ENCODE assay signal across 25 cellular contexts in the genomic region with DNA sequence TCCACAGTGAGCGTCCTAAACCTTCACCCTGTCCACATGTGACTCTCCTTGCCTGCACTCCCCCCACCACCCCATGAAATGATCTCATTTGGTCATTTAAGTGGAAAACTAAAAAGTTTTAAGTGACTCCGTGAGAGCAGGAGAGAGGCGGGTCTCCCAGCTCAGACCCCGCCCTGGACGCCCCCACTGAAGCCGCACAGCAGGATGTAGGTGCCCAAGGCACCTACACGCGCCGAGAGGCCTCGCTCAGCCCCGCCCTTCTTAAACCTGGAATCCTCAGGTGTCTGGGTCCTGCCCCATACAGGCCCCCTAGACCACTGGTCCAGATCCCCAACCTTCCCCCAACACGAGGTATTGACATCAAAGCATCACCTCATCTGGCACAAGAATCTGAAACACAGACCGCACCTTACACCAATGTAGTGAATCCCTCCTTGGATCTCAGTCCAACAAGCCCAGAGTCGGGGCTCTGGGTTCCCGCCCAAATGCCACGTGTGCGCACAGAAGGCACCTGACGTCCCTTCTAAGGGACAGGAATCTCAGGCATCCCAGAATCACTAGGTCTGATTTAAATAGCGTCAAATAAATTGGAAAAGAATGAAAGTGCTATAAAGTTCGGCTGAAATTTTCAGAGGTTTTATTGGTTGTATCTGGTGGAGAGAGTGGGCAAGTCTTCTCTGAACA. TPM values are rescaled to one million over a fixed set of nuclear protein-coding genes. Genes with fewer than 3 reads are reported as not detected.
DNase-seq lines count a peak whose midpoint lies in the region; ATAC-seq, FAIRE-seq and TF ChIP-seq lines count a peak whose summit lies in the region.
"Had no signal": no experiment of that assay in that cellular context is flagged by ENCODE, and none has a peak within 500 bp of the region (broad histone marks: within the 10 kb centered on the region; RNA-seq: fewer than 3 reads in every experiment).

No MANE protein-coding gene starts in this region.

- no peaks in the 10 kb centered on the region for H3K9me1 ChIP-seq in K562 (ENCODE audit: control insufficient read depth, insufficient read depth, low read length)

- H3K4me3 ChIP-seq in K562 = no peak overlapping the region
- no peak overlapping the region for H3K4me3 ChIP-seq in neuronal stem cell (ENCODE audit: low read length in 2 of 2)
- H3K4me3 ChIP-seq in BE2C (ENCODE audit: low read depth, low read length) = no peak overlapping the region
- H3K4me3 ChIP-seq: A549, BLaER1, GM12878, GM23248 had no signal

- TF ChIP-seq CTCF in RWPE1 (conservative IDR thresholded peaks at IDR 0.05; ENCODE audit: low read depth) = no peak
- TF ChIP-seq CTCF in K562 (IDR thresholded peaks at IDR 0.05 in 2 of 3, conservative IDR thresholded peaks at IDR 0.05 in 1 of 3; ENCODE audit: insufficient read depth in 2 of 3, low read depth in 1 of 3, low read length in 3 of 3) = no peak
- no peak for TF ChIP-seq CTCF in BE2C (IDR thresholded peaks at IDR 0.05; ENCODE audit: low read depth, low read length)

- no peak for TF ChIP-seq POLR2A in K562 (conservative IDR thresholded peaks at IDR 0.05)

- no peak overlapping the region for H3K14ac ChIP-seq in neuronal stem cell (ENCODE audit: low read length)

- peaks cover 4% of the 10 kb centered on the region; the same call in 1 of the 2 replicates for H4K20me1 ChIP-seq in K562 (replicated peaks; ENCODE audit: control insufficient read depth, insufficient read depth, low read length)

- H2AFZ ChIP-seq in K562 (ENCODE audit: low read depth, low read length) (no peak overlapping the region), neuronal stem cell (ENCODE audit: low read length) (no peak overlapping the region)
- H2AFZ ChIP-seq: GM23248 had no signal

- H3K79me1 ChIP-seq in neuronal stem cell (ENCODE audit: low read depth, low read length) = no peaks in the 10 kb centered on the region

- no peaks in the 10 kb centered on the region for H3K36me3 ChIP-seq in K562 (ENCODE audit: control insufficient read depth, insufficient read depth, low read length)
- H3K36me3 ChIP-seq in neuronal stem cell (replicated peaks in 1 of 2; ENCODE audit: control insufficient read depth in 2 of 2, insufficient read depth in 2 of 2, low read length in 2 of 2) = no peaks in the 10 kb centered on the region
- H3K36me3 ChIP-seq in BE2C = no peaks in the 10 kb centered on the region
- H3K36me3 ChIP-seq: BLaER1 had no signal

- H3K4ac ChIP-seq in neuronal stem cell (ENCODE audit: low read length) = no peak overlapping the region

- H3K27me3 ChIP-seq in K562 (ENCODE audit: control insufficient read depth in 2 of 2, insufficient read depth in 2 of 2, low read length in 2 of 2) (peaks cover 0 to 44% of the 10 kb centered on the region in 2 experiments; a peak in 2 of 5 replicates), neuronal stem cell (ENCODE audit: control insufficient read depth in 3 of 3, insufficient read depth in 3 of 3, low read depth in 1 of 3, low read length in 3 of 3) (peaks cover 0 to 46% (median 2%) of the 10 kb centered on the region in 3 experiments), BE2C (peaks cover 29% of the 10 kb centered on the region)

- H4K8ac ChIP-seq in neuronal stem cell (ENCODE audit: low read depth, low read length) = no peak overlapping the region

- no peak overlapping the region for H2BK12ac ChIP-seq in neuronal stem cell (ENCODE audit: low read length)

- peak overlapping the region; percentile 56 for H2BK120ac ChIP-seq in neuronal stem cell (ENCODE audit: low read depth, low read length)

- H2BK15ac ChIP-seq in neuronal stem cell (ENCODE audit: low read length) = peak overlapping the region; percentile 69

- H3K79me2 ChIP-seq in K562 (ENCODE audit: control insufficient read depth, insufficient read depth, low read length) = no peaks in the 10 kb centered on the region

- intact Hi-C loops in K562 (cut with micrococcal nuclease) = no loop called here

- no TSS peak for BruUV-seq in K562 (replicated peaks; lab: Mats Ljungman, UMichigan)

- POLR2A ChIA-PET in RWPE1 (lab: Yijun Ruan, JAX; ENCODE audit: low non-redundant PET) (no interaction called here), K562 (lab: Yijun Ruan, JAX) (interaction anchor here (0.7 kb wide), 1 partner anchor 13 kb away, joined by 4 read pairs; no protein-coding TSS in a partner anchor)

- in situ Hi-C loops in K562 (cut with MboI) = no loop called here

- ATAC-seq in K562 = no peak
- ATAC-seq: A549; CD8-positive, alpha-beta T cell; GM12878; HCT116 had no signal

- WGBS in K562 (ENCODE audit: insufficient coverage, low coverage, missing lambda C conversion rate) = 10% methylated on average over 20 of the region's 20 CpGs
- no CpG with 5 or more reads among the region's 20 CpGs for WGBS in neuronal stem cell (ENCODE audit: extremely low coverage in 2 of 2, insufficient read length in 2 of 2, insufficient replicate concordance in 1 of 2), 2 donors

- TF ChIP-seq EP300 in K562 (IDR thresholded peaks at IDR 0.05; ENCODE audit: low read length) = no peak

- DNase-seq in RWPE1 (ENCODE audit: low spot score) = no peak
- DNase-seq in K562 (ENCODE audit: extremely low read depth in 1 of 4, low spot score in 3 of 4) = peak in 1 of 4 experiments; percentile 2
- no peak for DNase-seq in neuronal stem cell (ENCODE audit: low spot score)
- no peak for DNase-seq in stimulated activated CD4-positive, alpha-beta T cell treated with anti-CD3 and anti-CD28 coated beads, Interleukin-4, amount 100 ng/mL, for 1 hour
- no peak for DNase-seq in NCI-H1105 (lab: John Stamatoyannopoulos, UW)
- DNase-seq in activated effector memory CD4-positive, alpha-beta T cell treated with anti-CD3 and anti-CD28 coated beads, Interleukin-2, amount 50 U/mL, for 16 hours = no peak
- DNase-seq in BE2C = no peak
- DNase-seq: 8988T; ACHN; CD4-positive, CD25-positive, alpha-beta regulatory T cell; CD8-positive, alpha-beta T cell; DMS 273 treated with DMSO at 0.1 percent for 48 hours; DMS79; EL; GDM1; GM23248; H9 had no signal

- H3K9ac ChIP-seq in K562 (ENCODE audit: insufficient read depth in 1 of 2, low read depth in 2 of 2, low read length in 2 of 2) = no peak overlapping the region
- H3K9ac ChIP-seq in neuronal stem cell (ENCODE audit: low read depth, low read length, poor library complexity) = no peak overlapping the region
- H3K9ac ChIP-seq: BLaER1, GM23248 had no signal

- CTCF ChIA-PET in RWPE1 (lab: Yijun Ruan, JAX) (no interaction called here), K562 (lab: Yijun Ruan, JAX; ENCODE audit: low intra/inter-chr PET ratio) (no interaction called here)

- H3K23ac ChIP-seq in neuronal stem cell (ENCODE audit: low read depth, low read length, poor library complexity) = peak overlapping the region; percentile 34

- FAIRE-seq in K562 (lab: Jason Lieb, UNC) = no peak
- FAIRE-seq: A549, D721Med, GM12878, GM19239 had no signal

- H2BK5ac ChIP-seq in neuronal stem cell (ENCODE audit: low read length) = peak overlapping the region; percentile 5

- no peak for TF ChIP-seq RAD21 in K562 (CRISPR knock-in tag; conservative IDR thresholded peaks at IDR 0.05 in 1 of 2, IDR thresholded peaks at IDR 0.05 in 1 of 2)

- no peaks in the 10 kb centered on the region; a peak in 1 of 5 replicates for H3K4me1 ChIP-seq in K562 (replicated peaks in 1 of 2; ENCODE audit: control insufficient read depth in 2 of 2, insufficient read depth in 2 of 2, low read length in 2 of 2)
- H3K4me1 ChIP-seq in neuronal stem cell (ENCODE audit: control insufficient read depth in 2 of 2, insufficient read depth in 1 of 2, low read depth in 1 of 2, low read length in 2 of 2) = peaks cover 0 to 1% of the 10 kb centered on the region in 2 donors
- H3K4me1 ChIP-seq in BE2C = no peaks in the 10 kb centered on the region
- H3K4me1 ChIP-seq: A549, BLaER1 had no signal

- H3K9me3 ChIP-seq in K562 (replicated peaks; ENCODE audit: control insufficient read depth, insufficient read depth, low read depth, low read length) (no peaks in the 10 kb centered on the region), neuronal stem cell (replicated peaks in 1 of 2; ENCODE audit: control insufficient read depth in 2 of 2, insufficient read depth in 1 of 2, low read depth in 1 of 2, low read length in 2 of 2) (no peaks in the 10 kb centered on the region), BE2C (no peaks in the 10 kb centered on the region)
- H3K9me3 ChIP-seq: A549, BLaER1 had no signal

- H3K4me2 ChIP-seq in K562 (ENCODE audit: insufficient read depth, low read length) (no peak overlapping the region), neuronal stem cell (ENCODE audit: insufficient read depth, low read length, poor library complexity, severe bottlenecking) (no peak overlapping the region)
- H3K4me2 ChIP-seq: A549, BLaER1 had no signal

- H2AK5ac ChIP-seq in neuronal stem cell (ENCODE audit: low read depth, low read length) = peak overlapping the region; percentile 76

- H4K91ac ChIP-seq in neuronal stem cell (ENCODE audit: low read depth, low read length, poor library complexity) = no peak overlapping the region

- H3K18ac ChIP-seq in neuronal stem cell (ENCODE audit: low read length) = peak overlapping the region; percentile 20

- peak overlapping the region; percentile 66 for H3K27ac ChIP-seq in RWPE1
- no peak overlapping the region for H3K27ac ChIP-seq in K562 (ENCODE audit: extremely low read depth, low read depth, low read length)
- no peak overlapping the region for H3K27ac ChIP-seq in neuronal stem cell (replicated peaks; ENCODE audit: low read length)
- H3K27ac ChIP-seq: A549, BLaER1, C4-2B, GM23248 had no signal

RNA-seq across cellular contexts. Expression of a gene that starts 3.5 kb away (rescaled TPM):
- not detected in 2 replicates for total RNA-seq in K562 (2011; cell fraction: chromatin; rRNA removed; ENCODE audit: low replicate concordance)
- not detected in 2 replicates for total RNA-seq in K562 (2011; cell fraction: nucleolus; rRNA removed)
- total RNA-seq in K562 (2011; cell fraction: nucleoplasm; rRNA removed) = not detected in 2 replicates
- not detected in 2 replicates for total RNA-seq in K562 (2014; rRNA removed)
- not detected in 2 replicates for total RNA-seq in K562 (2014; rRNA removed; fragmentation: Illumina TruSeq; extraction: Trizol)
- not detected in 2 replicates for total RNA-seq in K562 (2015; rRNA removed; fragmentation: Illumina TruSeq; extraction: Trizol)
- total RNA-seq in K562 (2021) = not detected in 2 replicates
- polyA plus RNA-seq in K562 (2011; rRNA removed) = not detected in 2 replicates
- polyA plus RNA-seq in K562 (2011; cell fraction: cytosol; rRNA removed) = not detected in 2 replicates
- polyA plus RNA-seq in K562 (2011; cell fraction: nucleus; rRNA removed) = not detected in 2 replicates
- not detected in 2 replicates for polyA plus RNA-seq in K562 (2012)
- polyA plus RNA-seq in K562 (2014; fragmentation: Illumina TruSeq; extraction: Trizol) = not detected in 2 replicates
- not detected for polyA plus RNA-seq in K562 (2014; fragmentation: Nextera tagmentation; extraction: Ambion mirVana)
- polyA plus RNA-seq in K562 (2014; rRNA removed) = not detected in 2 replicates
- not detected in 2 replicates for polyA minus RNA-seq in K562 (2011; rRNA and poly(A)+ RNA removed)
- polyA minus RNA-seq in K562 (2011; cell fraction: cytosol; rRNA and poly(A)+ RNA removed) = not detected in 2 replicates
- not detected in 2 replicates for polyA minus RNA-seq in K562 (2011; cell fraction: nucleus; rRNA and poly(A)+ RNA removed)
- not detected for polyA plus RNA-seq in neuronal stem cell (2013, experiment 1 of 2)
- not detected for polyA plus RNA-seq in neuronal stem cell (2013, experiment 2 of 2)
- not detected for polyA plus RNA-seq in BE2C (2012; ENCODE audit: insufficient read depth, insufficient read length, low read depth)
- total RNA-seq: CD4-positive, CD25-positive, alpha-beta regulatory T cell; CD8-positive, alpha-beta T cell; GM12878; GM23248; H4; H9 had no signal
- polyA plus RNA-seq: CD4-positive, CD25-positive, alpha-beta regulatory T cell; GM12878; GM23248 had no signal
